19 cellular contexts compared by ENCODE assay signal in the genomic region with DNA sequence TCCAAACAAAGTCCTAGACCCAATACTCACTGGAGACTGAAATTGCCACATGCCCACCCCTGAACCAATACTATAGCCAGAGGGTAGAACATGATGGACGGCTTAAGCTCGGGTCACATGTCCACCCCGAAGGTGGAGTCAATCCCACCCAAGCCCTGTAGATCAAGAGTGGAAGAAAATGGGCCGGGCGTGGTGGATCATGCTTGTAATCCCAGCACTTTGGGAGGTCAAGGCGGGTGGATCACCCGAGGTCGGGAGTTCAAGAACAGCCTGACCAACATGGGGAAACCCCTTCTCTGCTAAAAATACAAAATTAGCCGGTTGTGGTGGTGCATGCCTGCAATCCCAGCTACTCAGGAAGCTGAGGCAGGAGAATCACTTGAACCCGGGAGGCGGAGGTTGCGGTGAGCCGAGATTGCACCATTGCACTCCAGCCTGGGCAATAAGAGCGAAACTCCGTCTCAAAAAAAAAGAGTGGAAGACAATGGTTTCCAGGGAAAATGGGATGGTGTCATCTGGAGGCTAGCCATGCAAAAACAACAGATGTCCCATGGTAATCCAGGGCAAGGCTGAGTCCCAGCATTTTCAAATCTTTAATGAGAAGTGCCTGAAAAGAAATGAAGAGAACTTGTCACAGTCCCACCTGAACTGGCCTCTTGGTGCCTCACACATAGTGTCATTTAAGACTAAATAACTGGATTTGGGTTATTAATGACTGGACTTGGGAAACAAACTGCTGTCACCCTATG. TPM values are rescaled to one million over a fixed set of nuclear protein-coding genes. Genes with fewer than 3 reads are reported as not detected.
DNase-seq lines count a peak whose midpoint lies in the region; ATAC-seq and TF ChIP-seq lines count a peak whose summit lies in the region.
"Had no signal": no experiment of that assay in that cellular context is flagged by ENCODE, and none has a peak within 500 bp of the region (broad histone marks: within the 10 kb centered on the region; RNA-seq: fewer than 3 reads in every experiment).

No MANE protein-coding gene starts in this region.

- peaks cover 8 to 38% (median 19%) of the 10 kb centered on the region in 6 donors for H3K4me1 ChIP-seq in spleen
- H3K4me1 ChIP-seq: SJCRH30 had no signal

- ATAC-seq in WTC11 (no peak), GM21825 (IDR thresholded peaks at IDR 0.05; ENCODE audit: unreplicated experiment) (no peak)
- ATAC-seq: K562, PC-3 had no signal

- no peak overlapping the region for H3K27ac ChIP-seq in spleen
- H3K27ac ChIP-seq: C4-2B, SJCRH30 had no signal

- intact Hi-C loops in spleen (cut with DNase I; ENCODE audit: low total_unique reads), result no loop called here

- CTCF ChIA-PET in WTC11 (lab: Charles Lee), result interaction anchor here (1.2 to 1.8 kb wide), 3 partner anchors 11 to 54 kb away, joined by 3 to 6 read pairs (median 6); partner anchors contain the start of gene RAB37

- H3K36me3 ChIP-seq in spleen, result no peaks in the 10 kb centered on the region
- H3K36me3 ChIP-seq: SJCRH30 had no signal

- no peak overlapping the region for H3K4me3 ChIP-seq in spleen
- H3K4me3 ChIP-seq: K562, SJCRH30 had no signal

- in situ Hi-C loops in G401 (cut with HindIII; ENCODE audit: low sequenced_read_pairs), result no loop called here

- TF ChIP-seq POLR2A in spleen (IDR thresholded peaks at IDR 0.05), result no peak

- WGBS in spleen, 5 donors, result 55 to 74% (median 62%) methylated on average over 15 of the region's 15 CpGs

- no peak overlapping the region for H3K27ac Mint-ChIP-seq in WTC11

- H3K4me3 Mint-ChIP-seq in WTC11, result no peak overlapping the region

- H3K36me3 Mint-ChIP-seq in WTC11, result no peaks in the 10 kb centered on the region

- POLR2A ChIA-PET in WTC11 (lab: Charles Lee), result no interaction called here

- TF ChIP-seq CTCF in WTC11 (IDR thresholded peaks at IDR 0.05) (no peak), spleen (IDR thresholded peaks at IDR 0.05 in 8 of 11, conservative IDR thresholded peaks at IDR 0.05 in 3 of 11) (no peak)

- DNase-seq in G401 (ENCODE audit: low spot score) (peak; percentile 77), NCI-H2171 treated with DMSO at 0.1 percent for 48 hours (lab: John Stamatoyannopoulos, UW) (peak; percentile 55), WTC11 (ENCODE audit: low spot score) (no peak), spleen (peak; percentile 44), DMS153 treated with DMSO at 0.1 percent for 48 hours (lab: John Stamatoyannopoulos, UW; ENCODE audit: unreplicated experiment) (no peak)
- DNase-seq in stimulated activated CD4-positive, alpha-beta T cell treated with anti-CD3 and anti-CD28 coated beads, Interleukin-12 subunit alpha, Interleukin-12 subunit beta, amount 100 ng/mL, for 4 hours, result no peak
- DNase-seq: ACHN, DMS53, EL, NCI-H1417, NCI-H2029 treated with DMSO at 0.1 percent for 48 hours, PC-3, SJCRH30 had no signal

- H3K9me3 ChIP-seq in spleen, result no peaks in the 10 kb centered on the region
- H3K9me3 ChIP-seq: SJCRH30 had no signal

- H3K4me1 Mint-ChIP-seq in WTC11, result peaks cover 11% of the 10 kb centered on the region

- H3K27me3 ChIP-seq in spleen (replicated peaks in 1 of 7), result peaks cover 0 to 68% (median 0%) of the 10 kb centered on the region in 7 donors

- H3K27me3 Mint-ChIP-seq in WTC11 (ENCODE audit: low read depth), result peaks cover 18% of the 10 kb centered on the region

- H3K9me3 Mint-ChIP-seq in WTC11, result no peaks in the 10 kb centered on the region

TF ChIP-seq in WTC11, 78 proteins besides CTCF, POLR2A, EP300 and RAD21:
- TF ChIP-seq, protein P1, sequence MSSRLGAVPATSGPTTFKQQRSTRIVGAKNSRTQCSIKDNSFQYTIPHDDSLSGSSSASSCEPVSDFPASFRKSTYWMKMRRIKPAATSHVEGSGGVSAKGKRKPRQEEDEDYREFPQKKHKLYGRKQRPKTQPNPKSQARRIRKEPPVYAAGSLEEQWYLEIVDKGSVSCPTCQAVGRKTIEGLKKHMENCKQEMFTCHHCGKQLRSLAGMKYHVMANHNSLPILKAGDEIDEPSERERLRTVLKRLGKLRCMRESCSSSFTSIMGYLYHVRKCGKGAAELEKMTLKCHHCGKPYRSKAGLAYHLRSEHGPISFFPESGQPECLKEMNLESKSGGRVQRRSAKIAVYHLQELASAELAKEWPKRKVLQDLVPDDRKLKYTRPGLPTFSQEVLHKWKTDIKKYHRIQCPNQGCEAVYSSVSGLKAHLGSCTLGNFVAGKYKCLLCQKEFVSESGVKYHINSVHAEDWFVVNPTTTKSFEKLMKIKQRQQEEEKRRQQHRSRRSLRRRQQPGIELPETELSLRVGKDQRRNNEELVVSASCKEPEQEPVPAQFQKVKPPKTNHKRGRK (CRISPR knock-in tag; IDR thresholded peaks at IDR 0.05; ENCODE audit: borderline replicate concordance), result no peak
- TF ChIP-seq, protein P2, sequence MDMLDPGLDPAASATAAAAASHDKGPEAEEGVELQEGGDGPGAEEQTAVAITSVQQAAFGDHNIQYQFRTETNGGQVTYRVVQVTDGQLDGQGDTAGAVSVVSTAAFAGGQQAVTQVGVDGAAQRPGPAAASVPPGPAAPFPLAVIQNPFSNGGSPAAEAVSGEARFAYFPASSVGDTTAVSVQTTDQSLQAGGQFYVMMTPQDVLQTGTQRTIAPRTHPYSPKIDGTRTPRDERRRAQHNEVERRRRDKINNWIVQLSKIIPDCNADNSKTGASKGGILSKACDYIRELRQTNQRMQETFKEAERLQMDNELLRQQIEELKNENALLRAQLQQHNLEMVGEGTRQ (CRISPR knock-in tag; IDR thresholded peaks at IDR 0.05), result peak; percentile 31; the same call in 1 of the 2 replicates

RNA-seq across cellular contexts. Expression of gene CD300LF, which starts 30.1 kb away (rescaled TPM):
- not detected in 2 replicates for total RNA-seq in G401 (2014; rRNA removed; shearing (Covaris generic))
- not detected in 3 replicates for total RNA-seq in WTC11 (2021)
- 10 to 100 TPM; 29.5 to 45.8 (median 33.0) TPM for total RNA-seq in spleen
- 10 to 100 TPM; 13.1 to 30.6 (median 23.9) TPM for polyA plus RNA-seq in spleen
- total RNA-seq: H4; K562; NCI-H460; PC-3; SJCRH30; T-helper 1 cell treated with Interleukin-12 subunit alpha and Interleukin-12 subunit beta and Interleukin-4 antibody, amounts not matched to agents 30 ng/mL and 1 ng/mL, for 36 hours had no signal
- polyA plus RNA-seq: K562 had no signal

RNA-seq across cellular contexts. Expression of gene RAB37, which starts 54.4 kb away (rescaled TPM):
- total RNA-seq in G401 (2014; rRNA removed; shearing (Covaris generic)), result 1.4 and 4.2 TPM in 2 replicates
- total RNA-seq in WTC11 (2021), result 8.8 to 9.4 TPM (median 8.9 TPM) in 3 replicates
- 10 to 100 TPM; 17.4 to 29.2 (median 24.3) TPM for total RNA-seq in spleen
- polyA plus RNA-seq in spleen, result 10 to 100 TPM; 16.6 to 37.6 (median 19.8) TPM
- total RNA-seq: H4 had no signal

RNA-seq across cellular contexts. Expression of gene CD300E, which starts 59.1 kb away (rescaled TPM):
- total RNA-seq in G401 (2014; rRNA removed; shearing (Covaris generic)), result not detected in 2 replicates
- total RNA-seq in WTC11 (2021) (not detected in 3 replicates), spleen (10 to 100 TPM in 3 of 7 donors, 1 to 10 TPM in 4; 1.7 to 20.3 (median 6.4) TPM)
- polyA plus RNA-seq in spleen, result 1 to 10 TPM in 2 of 3 donors, under 1 TPM in 1; 0.99 to 5.3 (median 3.0) TPM
- total RNA-seq: H4; K562; NCI-H460; PC-3; T-helper 1 cell treated with Interleukin-12 subunit alpha and Interleukin-12 subunit beta and Interleukin-4 antibody, amounts not matched to agents 30 ng/mL and 1 ng/mL, for 36 hours had no signal
- polyA plus RNA-seq: K562 had no signal

Comparison
In these comparisons a context has a peak if more than half of its experiments do, and no peak if none do; other contexts are left out.
1. DNase-seq: peak in G401 (single experiment), NCI-H2171 treated with DMSO at 0.1 percent for 48 hours (single experiment) and spleen (single experiment); none in WTC11 (single experiment), stimulated activated CD4-positive, alpha-beta T cell treated with anti-CD3 and anti-CD28 coated beads, Interleukin-12 subunit alpha, Interleukin-12 subunit beta, amount 100 ng/mL, for 4 hours (single experiment) and DMS153 treated with DMSO at 0.1 percent for 48 hours (single experiment).
2. RNA of gene CD300LF, which starts 30.1 kb away (total RNA-seq): 29.5 to 45.8 TPM in spleen; not detected in G401 and not detected in WTC11; every median in the first group is over 10 times any median in the second.